In the genomic region with DNA sequence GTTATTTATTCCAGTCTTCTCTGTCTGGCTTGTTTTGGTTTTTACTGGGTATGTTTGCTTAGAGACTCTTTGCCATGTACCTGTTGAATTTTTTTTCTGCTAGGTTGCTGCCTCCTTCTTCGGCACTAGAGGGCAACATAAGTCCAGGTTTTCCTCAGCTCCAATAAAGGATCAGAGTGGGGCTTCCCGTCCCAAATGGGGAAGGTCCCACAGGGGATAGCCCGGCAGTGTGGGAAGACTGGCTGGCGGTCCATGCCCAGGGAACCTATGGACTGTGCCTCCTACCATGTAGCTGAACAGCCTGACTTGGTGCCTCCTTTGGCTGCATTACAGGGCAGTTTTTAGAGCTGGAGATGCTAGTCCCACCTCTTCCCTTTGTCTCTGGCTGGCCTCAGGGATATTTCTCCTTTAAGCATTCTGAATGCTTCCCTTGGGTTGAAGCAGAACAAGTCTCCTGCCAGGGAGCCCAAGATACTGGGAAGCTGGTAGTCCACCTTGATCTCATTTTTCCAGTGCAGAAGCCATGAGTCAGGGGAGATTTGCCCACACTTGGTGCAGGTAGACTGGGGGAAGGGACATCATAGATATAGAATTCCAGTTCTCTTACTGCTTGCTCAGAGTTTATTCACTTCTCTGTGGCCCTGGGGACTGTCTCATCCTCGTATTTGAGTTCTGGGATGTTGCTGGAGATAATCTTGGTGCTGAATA, we compare ENCODE assay signal across 8 cellular contexts.
DNase-seq lines count a peak whose midpoint lies in the region; ATAC-seq and TF ChIP-seq lines count a peak whose summit lies in the region.

No MANE protein-coding gene starts in this region.

- H3K4me2 ChIP-seq in mesendoderm (ENCODE audit: low read length) = no peak overlapping the region

- WGBS in mesendoderm (ENCODE audit: extremely low coverage, insufficient coverage, low lambda C conversion rate) = no CpG with 5 or more reads among the region's 5 CpGs

- H3K18ac ChIP-seq in mesendoderm (ENCODE audit: low read length) = no peak overlapping the region

- no peaks in the 10 kb centered on the region for H3K4me1 ChIP-seq in mesendoderm (ENCODE audit: control insufficient read depth, low read depth, low read length)

- no peak overlapping the region for H3K56ac ChIP-seq in mesendoderm (ENCODE audit: low read length)

- H4K8ac ChIP-seq in mesendoderm (ENCODE audit: low read depth, low read length) = no peak overlapping the region

- H2BK5ac ChIP-seq in mesendoderm (ENCODE audit: low read length) = no peak overlapping the region

- no peak overlapping the region for H3K27ac ChIP-seq in mesendoderm (ENCODE audit: low read depth, low read length)

- peak; percentile 5 for DNase-seq in NCI-H146 (lab: John Stamatoyannopoulos, UW)
- no peak for DNase-seq in NCI-H146 treated with DMSO at 0.1 percent for 48 hours (lab: John Stamatoyannopoulos, UW; ENCODE audit: unreplicated experiment)
- DNase-seq in HuH-7.5 (ENCODE audit: low spot score) = peak; percentile 76
- DNase-seq in SKM-1 (lab: John Stamatoyannopoulos, UW; ENCODE audit: unreplicated experiment) = peak; percentile 62
- DNase-seq in choroid plexus epithelial cell (ENCODE audit: low read depth) = peak; percentile 76
- peak; percentile 81 for DNase-seq in mesendoderm
- no peak for DNase-seq in midbrain (lab: John Stamatoyannopoulos, UW)

- peak; percentile 85 for TF ChIP-seq CTCF in choroid plexus epithelial cell (conservative IDR thresholded peaks at IDR 0.05; ENCODE audit: low read depth, low read length)

- H2BK15ac ChIP-seq in mesendoderm (replicated peaks; ENCODE audit: low read depth) = no peak overlapping the region

- ATAC-seq in HG02678 (IDR thresholded peaks at IDR 0.05; ENCODE audit: unreplicated experiment) = no peak

- no peak overlapping the region for H3K23ac ChIP-seq in mesendoderm (ENCODE audit: low read length)

- H4K5ac ChIP-seq in mesendoderm (ENCODE audit: low read length) = no peak overlapping the region

- H3K4me3 ChIP-seq in choroid plexus epithelial cell (ENCODE audit: low read depth, low read length) = no peak overlapping the region
- H3K4me3 ChIP-seq in mesendoderm (ENCODE audit: low read length) = no peak overlapping the region

- no peak overlapping the region for H3K9ac ChIP-seq in mesendoderm (ENCODE audit: low read length)

- H3K27me3 ChIP-seq in mesendoderm (ENCODE audit: insufficient read depth, low read length, poor library complexity) = no peaks in the 10 kb centered on the region

- H3K4ac ChIP-seq in mesendoderm (ENCODE audit: low read depth, low read length) = no peak overlapping the region

- no peaks in the 10 kb centered on the region for H3K79me2 ChIP-seq in mesendoderm (ENCODE audit: control insufficient read depth, insufficient read depth, low read length)

- no peaks in the 10 kb centered on the region for H3K36me3 ChIP-seq in mesendoderm (ENCODE audit: control insufficient read depth, insufficient read depth, low read length)

- no peak overlapping the region for H2AK5ac ChIP-seq in mesendoderm (ENCODE audit: low read length)

- no peak overlapping the region for H2BK120ac ChIP-seq in mesendoderm (ENCODE audit: low read depth, low read length)

- H3K79me1 ChIP-seq in mesendoderm (ENCODE audit: low read length) = no peaks in the 10 kb centered on the region

Comparison
In these comparisons a context has a peak if more than half of its experiments do, and no peak if none do; other contexts are left out.
1. DNase-seq: peak in NCI-H146 (single experiment), HuH-7.5 (single experiment), SKM-1 (single experiment), choroid plexus epithelial cell (single experiment) and mesendoderm (single experiment); none in NCI-H146 treated with DMSO at 0.1 percent for 48 hours (single experiment) and midbrain (single experiment).